10 cellular contexts compared by ENCODE assay signal in genomic region chr12:6337958-6338406, GRCh38. TPM values are rescaled to one million over a fixed set of nuclear protein-coding genes. Genes with fewer than 3 reads are reported as not detected.
A peak's percentile ranks its signal among the peaks of the same experiment; 100 is the strongest.
DNase-seq lines count a peak whose midpoint lies in the region; ATAC-seq and TF ChIP-seq lines count a peak whose summit lies in the region.
"Had no signal": no experiment of that assay in that cellular context is flagged by ENCODE, and none has a peak within 500 bp of the region (broad histone marks: within the 10 kb centered on the region; RNA-seq: fewer than 3 reads in every experiment).

No MANE protein-coding gene starts in this region.

- WGBS in sigmoid colon, 2 donors, result 40 to 56% methylated on average over 11 of the region's 11 CpGs

- H3K9me3 Mint-ChIP-seq in CD8-positive, alpha-beta T cell, result no peaks in the 10 kb centered on the region
- H3K9me3 Mint-ChIP-seq in activated naive CD4-positive, alpha-beta T cell treated with anti-CD3 and anti-CD28 coated beads, Interleukin-2, amount 50 U/mL, for 72 hours, result no peaks in the 10 kb centered on the region
- H3K9me3 Mint-ChIP-seq: HFFc6 had no signal

- H3K27me3 Mint-ChIP-seq in CD8-positive, alpha-beta T cell (ENCODE audit: low read depth), result no peaks in the 10 kb centered on the region

- no peak for ATAC-seq in CD8-positive, alpha-beta T cell
- no peak for ATAC-seq in activated naive CD4-positive, alpha-beta T cell treated with anti-CD3 and anti-CD28 coated beads, Interleukin-2, amount 50 U/mL, for 72 hours

- no peak for TF ChIP-seq CTCF in CD8-positive, alpha-beta T cell (IDR thresholded peaks at IDR 0.05)
- TF ChIP-seq CTCF in fibroblast of lung (conservative IDR thresholded peaks at IDR 0.05 in 1 of 2, IDR thresholded peaks at IDR 0.05 in 1 of 2; ENCODE audit: low read depth in 1 of 2, low read length in 2 of 2) (no peak), sigmoid colon (IDR thresholded peaks at IDR 0.05) (no peak)

- intact Hi-C loops in CD8-positive, alpha-beta T cell (cut with DNase I, micrococcal nuclease), result loop anchor here (2.0 kb wide), 2 partner anchors 15 to 269 kb away; partner anchors contain the start of gene CHD4 (in 1 of the 2)
- intact Hi-C loops in sigmoid colon (cut with DNase I), result loop anchor here (2.0 to 5.0 kb wide), 2 partner anchors 45 to 214 kb away; no protein-coding TSS in a partner anchor

- H2AFZ ChIP-seq in fibroblast of lung (ENCODE audit: low read length), result no peak overlapping the region

- H3K27ac Mint-ChIP-seq in CD8-positive, alpha-beta T cell, result no peak overlapping the region
- H3K27ac Mint-ChIP-seq in activated naive CD4-positive, alpha-beta T cell treated with anti-CD3 and anti-CD28 coated beads, Interleukin-2, amount 50 U/mL, for 72 hours, result no peak overlapping the region
- H3K27ac Mint-ChIP-seq: HFFc6 had no signal

- H3K36me3 Mint-ChIP-seq in CD8-positive, alpha-beta T cell, result peaks cover 30% of the 10 kb centered on the region
- peaks cover 8 to 12% of the 10 kb centered on the region in 2 donors for H3K36me3 Mint-ChIP-seq in activated naive CD4-positive, alpha-beta T cell treated with anti-CD3 and anti-CD28 coated beads, Interleukin-2, amount 50 U/mL, for 72 hours

- H3K4me1 Mint-ChIP-seq in CD8-positive, alpha-beta T cell (ENCODE audit: low read depth), result peaks cover 50% of the 10 kb centered on the region

- no peak for TF ChIP-seq EP300 in sigmoid colon (IDR thresholded peaks at IDR 0.05)

- peak overlapping the region; percentile 95 for H3K4me2 ChIP-seq in fibroblast of lung (ENCODE audit: extremely low read depth, insufficient read depth, low read length)

- H3K4me3 ChIP-seq in CD8-positive, alpha-beta T cell (ENCODE audit: low read depth, low read length), result peak overlapping the region; percentile 77
- H3K4me3 ChIP-seq in fibroblast of lung (replicated peaks in 1 of 4; ENCODE audit: control extremely low read depth in 1 of 4, insufficient read depth in 1 of 4, low read depth in 3 of 4, low read length in 4 of 4) (peak overlapping the region; percentile 34 to 100 (median 66)), sigmoid colon (peak overlapping the region; percentile 6 to 88 (median 87))

- no peaks in the 10 kb centered on the region for H3K27me3 ChIP-seq in CD8-positive, alpha-beta T cell (ENCODE audit: insufficient read depth, low read length)
- H3K27me3 ChIP-seq in fibroblast of lung (ENCODE audit: control insufficient read depth, insufficient read depth, low read length) (no peaks in the 10 kb centered on the region), sigmoid colon (no peaks in the 10 kb centered on the region)

- peak overlapping the region; percentile 75 for H3K9ac ChIP-seq in fibroblast of lung (ENCODE audit: insufficient read depth, low read length)

- H3K4me3 Mint-ChIP-seq in CD8-positive, alpha-beta T cell, result no peak overlapping the region
- H3K4me3 Mint-ChIP-seq: HFFc6 had no signal

- peak in 1 of 7 experiments; percentile 19 for DNase-seq in CD8-positive, alpha-beta T cell
- DNase-seq in fibroblast of lung (ENCODE audit: low read depth in 2 of 2) (peak; percentile 63 to 69), sigmoid colon (no peak), erythroblast (lab: John Stamatoyannopoulos, UW) (no peak), NCI-H2029 treated with DMSO at 0.1 percent for 48 hours (lab: John Stamatoyannopoulos, UW) (no peak)
- DNase-seq in activated naive CD4-positive, alpha-beta T cell treated with anti-CD3 and anti-CD28 coated beads, Interleukin-2, amount 50 U/mL, for 72 hours (ENCODE audit: low spot score in 2 of 2), result no peak
- DNase-seq in activated CD8-positive, alpha-beta memory T cell treated with anti-CD3 and anti-CD28 coated beads, Interleukin-2, amount 50 U/mL, for 48 hours, result no peak
- DNase-seq: HFFc6, NCI-H1436 had no signal

- CTCF ChIA-PET in CD8-positive, alpha-beta T cell (lab: Charles Lee), result interaction anchor here (1.5 to 10.1 kb wide), 7 partner anchors 8 to 199 kb away, joined by 3 to 142 read pairs (median 8); no protein-coding TSS in a partner anchor

- H3K27ac ChIP-seq in CD8-positive, alpha-beta T cell (ENCODE audit: low read depth, low read length), result peak overlapping the region; percentile 61
- H3K27ac ChIP-seq in fibroblast of lung (ENCODE audit: insufficient read depth, low read length) (peak overlapping the region; percentile 99), sigmoid colon (peak overlapping the region; percentile 93 to 98 (median 97))

- peaks cover 2% of the 10 kb centered on the region for H3K36me3 ChIP-seq in CD8-positive, alpha-beta T cell (ENCODE audit: insufficient read depth, low read length)
- H3K36me3 ChIP-seq in fibroblast of lung (ENCODE audit: control insufficient read depth, insufficient read depth, low read length) (peaks cover 14% of the 10 kb centered on the region), sigmoid colon (peaks cover 4 to 19% (median 14%) of the 10 kb centered on the region in 4 donors)

- H3K4me1 ChIP-seq in CD8-positive, alpha-beta T cell (ENCODE audit: insufficient read depth, low read length), result peaks cover 72% of the 10 kb centered on the region
- H3K4me1 ChIP-seq in fibroblast of lung (ENCODE audit: control insufficient read depth, extremely low read depth, insufficient read depth, low read length) (peaks cover 53% of the 10 kb centered on the region), sigmoid colon (peaks cover 0 to 79% (median 74%) of the 10 kb centered on the region in 4 donors)

- peaks cover 80% of the 10 kb centered on the region for H3K79me2 ChIP-seq in fibroblast of lung (ENCODE audit: control insufficient read depth, insufficient read depth, low read length)

- H4K20me1 ChIP-seq in fibroblast of lung (ENCODE audit: control insufficient read depth, extremely low read depth, insufficient read depth, low read length), result peaks cover 2% of the 10 kb centered on the region

- no peaks in the 10 kb centered on the region for H3K9me3 ChIP-seq in CD8-positive, alpha-beta T cell (ENCODE audit: low read length)
- H3K9me3 ChIP-seq in fibroblast of lung (ENCODE audit: control insufficient read depth, insufficient read depth, low read depth, low read length), result no peaks in the 10 kb centered on the region
- H3K9me3 ChIP-seq in sigmoid colon, result no peaks in the 10 kb centered on the region

- POLR2A ChIA-PET in CD8-positive, alpha-beta T cell (lab: Charles Lee), result interaction anchor here (1.0 to 5.8 kb wide), 6 partner anchors 8 to 351 kb away, joined by 3 to 34 read pairs (median 12); partner anchors contain the start of genes VAMP1 and ZNF384

- no peak for TF ChIP-seq POLR2A in sigmoid colon (IDR thresholded peaks at IDR 0.05)
- no peak for TF ChIP-seq POLR2A in erythroblast (IDR thresholded peaks at IDR 0.05; ENCODE audit: low read length)

TF ChIP-seq in PFSK-1, 5 proteins besides CTCF, POLR2A, EP300 and RAD21:
- no peak for TF ChIP-seq SIN3A (IDR thresholded peaks at IDR 0.05; ENCODE audit: borderline replicate concordance, insufficient read depth, low read length)
- peak; percentile 36 for TF ChIP-seq POLR2AphosphoS5 (IDR thresholded peaks at IDR 0.05; ENCODE audit: low read depth, low read length)

RNA-seq across cellular contexts. Expression of gene TNFRSF1A, which starts 3.9 kb away (rescaled TPM):
- 10 to 100 TPM; 16.7 to 18.8 TPM for total RNA-seq in CD8-positive, alpha-beta T cell
- polyA plus RNA-seq in PFSK-1 (2012; ENCODE audit: insufficient read length, low read depth), result 132 TPM
- total RNA-seq in fibroblast of lung (141 and 157 TPM in 2 replicates), sigmoid colon (100 to 1,000 TPM; 135 to 191 (median 176) TPM)
- polyA plus RNA-seq in fibroblast of lung (182 and 257 TPM in 2 replicates), sigmoid colon (100 to 1,000 TPM in 1 of 3 donors, 10 to 100 TPM in 2; 31.7 to 107 (median 74.5) TPM)
- polyA plus RNA-seq in fibroblast of lung (2012), result 146 and 182 TPM in 2 replicates
- 357 and 498 TPM in 2 replicates for polyA minus RNA-seq in fibroblast of lung (ENCODE audit: low replicate concordance)
- 10 to 100 TPM; 49.3 to 62.6 TPM for total RNA-seq in activated naive CD4-positive, alpha-beta T cell treated with anti-CD3 and anti-CD28 coated beads, Interleukin-2, amount 50 U/mL, for 72 hours

RNA-seq across cellular contexts. Expression of gene PLEKHG6, which starts 27.5 kb away (rescaled TPM):
- total RNA-seq in CD8-positive, alpha-beta T cell, result not detected
- not detected for polyA plus RNA-seq in PFSK-1 (2012; ENCODE audit: insufficient read length, low read depth)
- total RNA-seq in fibroblast of lung, result under 0.01 and 0.50 TPM in 2 replicates
- 0.07 and 0.26 TPM in 2 replicates for polyA plus RNA-seq in fibroblast of lung
- 0.16 and 1.1 TPM in 2 replicates for polyA plus RNA-seq in fibroblast of lung (2012)
- polyA minus RNA-seq in fibroblast of lung (ENCODE audit: low replicate concordance), result 3.8 TPM in 1 of 2 replicates, not detected in the other
- 1 to 10 TPM in 1 of 4 donors, under 1 TPM in 1, not detected in 2; 0.99 to 2.5 TPM for total RNA-seq in sigmoid colon
- polyA plus RNA-seq in sigmoid colon, result 100 to 1,000 TPM in 1 of 3 donors, 10 to 100 TPM in 2; 61.3 to 146 (median 93.6) TPM
- total RNA-seq in activated naive CD4-positive, alpha-beta T cell treated with anti-CD3 and anti-CD28 coated beads, Interleukin-2, amount 50 U/mL, for 72 hours, result not detected
- total RNA-seq: HFFc6 had no signal

RNA-seq across cellular contexts. Expression of gene SCNN1A, which starts 37.4 kb away (rescaled TPM):
- 1 to 10 TPM in 1 of 2 experiments, under 1 TPM in 1; 0.50 to 1.1 TPM for total RNA-seq in CD8-positive, alpha-beta T cell
- polyA plus RNA-seq in PFSK-1 (2012; ENCODE audit: insufficient read length, low read depth), result 1.4 TPM
- under 0.01 and 0.26 TPM in 2 replicates for total RNA-seq in fibroblast of lung
- 0.05 and 0.08 TPM in 2 replicates for polyA plus RNA-seq in fibroblast of lung
- polyA plus RNA-seq in fibroblast of lung (2012), result 0.13 and 0.29 TPM in 2 replicates
- not detected in 2 replicates for polyA minus RNA-seq in fibroblast of lung (ENCODE audit: low replicate concordance)
- 1 to 10 TPM in 3 of 4 donors, under 1 TPM in 1; 0.82 to 7.2 (median 1.1) TPM for total RNA-seq in sigmoid colon
- 100 to 1,000 TPM in 1 of 3 donors, 10 to 100 TPM in 2; 51.1 to 169 (median 53.5) TPM for polyA plus RNA-seq in sigmoid colon
- 1 to 10 TPM; 1.1 to 2.8 TPM for total RNA-seq in activated naive CD4-positive, alpha-beta T cell treated with anti-CD3 and anti-CD28 coated beads, Interleukin-2, amount 50 U/mL, for 72 hours

RNA-seq across cellular contexts. Expression of gene LTBR, which starts 46.0 kb away (rescaled TPM):
- total RNA-seq in CD8-positive, alpha-beta T cell, result under 1 TPM in 1 of 2 experiments, not detected in 1; 0.44 TPM
- polyA plus RNA-seq in PFSK-1 (2012; ENCODE audit: insufficient read length, low read depth), result 233 TPM
- total RNA-seq in fibroblast of lung (60.6 and 78.4 TPM in 2 replicates), sigmoid colon (100 to 1,000 TPM in 3 of 4 donors, 10 to 100 TPM in 1; 85.2 to 200 (median 125) TPM)
- polyA plus RNA-seq in fibroblast of lung (45.8 and 55.7 TPM in 2 replicates), sigmoid colon (10 to 100 TPM; 36.3 to 85.2 (median 37.8) TPM)
- polyA plus RNA-seq in fibroblast of lung (2012), result 81.9 and 99.1 TPM in 2 replicates
- polyA minus RNA-seq in fibroblast of lung (ENCODE audit: low replicate concordance), result 78.7 and 105 TPM in 2 replicates
- total RNA-seq in activated naive CD4-positive, alpha-beta T cell treated with anti-CD3 and anti-CD28 coated beads, Interleukin-2, amount 50 U/mL, for 72 hours, result 1 to 10 TPM; 2.0 to 3.1 TPM

Comparison
In these comparisons a context has a peak if more than half of its experiments do, and no peak if none do; other contexts are left out.
1. DNase-seq: peak in fibroblast of lung (2 of 2); none in sigmoid colon (single experiment), erythroblast (0 of 2), NCI-H2029 treated with DMSO at 0.1 percent for 48 hours (single experiment), activated naive CD4-positive, alpha-beta T cell treated with anti-CD3 and anti-CD28 coated beads, Interleukin-2, amount 50 U/mL, for 72 hours (0 of 2) and activated CD8-positive, alpha-beta memory T cell treated with anti-CD3 and anti-CD28 coated beads, Interleukin-2, amount 50 U/mL, for 48 hours (single experiment).
2. Peak in every context shown above with its lines, with median percentiles within 50 percentile points of each other: H3K27ac ChIP-seq and H3K4me3 ChIP-seq.